In the genomic region with DNA sequence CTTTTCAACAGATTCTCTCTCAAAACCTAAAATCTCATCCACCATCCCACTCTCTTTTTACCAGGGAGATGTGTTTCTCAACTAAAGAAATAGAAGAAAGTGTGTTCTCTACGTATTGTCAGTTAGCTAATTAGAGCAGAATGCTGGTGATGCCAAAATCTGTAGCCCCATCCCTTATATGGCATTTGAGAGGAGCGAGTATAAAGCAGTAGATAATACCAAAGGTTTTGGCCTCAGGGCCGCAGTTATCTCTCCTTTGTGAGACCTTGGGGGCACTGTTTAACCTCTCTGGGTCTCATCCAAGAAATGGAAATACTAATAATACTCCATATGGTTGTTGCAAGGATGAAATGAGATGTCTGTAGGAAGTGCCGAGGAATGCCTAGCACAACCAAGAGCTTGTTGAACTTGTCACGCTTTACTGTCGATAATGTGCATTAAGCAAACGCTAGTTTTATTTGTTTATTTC, we compare ENCODE assay signal across 8 cellular contexts. TPM values are rescaled to one million over a fixed set of nuclear protein-coding genes. Genes with fewer than 3 reads are reported as not detected.
DNase-seq lines count a peak whose midpoint lies in the region; ATAC-seq, FAIRE-seq and TF ChIP-seq lines count a peak whose summit lies in the region.

No MANE protein-coding gene starts in this region.

- peak overlapping the region; percentile 87 for H3K4me2 ChIP-seq in keratinocyte (ENCODE audit: control insufficient read depth, extremely low read depth, insufficient read depth, low read depth, low read length)

- H3K4me1 ChIP-seq in keratinocyte (ENCODE audit: control insufficient read depth, extremely low read depth, insufficient read depth, low read length) (peaks cover 13% of the 10 kb centered on the region), suprapubic skin (peaks cover 40% of the 10 kb centered on the region)

- peaks cover 2% of the 10 kb centered on the region for H3K9me1 ChIP-seq in keratinocyte (ENCODE audit: control insufficient read depth, extremely low read depth, insufficient read depth, low read length)

- ATAC-seq in GM18868 (IDR thresholded peaks at IDR 0.05; ENCODE audit: unreplicated experiment) (peak; percentile 1), HG03520 (IDR thresholded peaks at IDR 0.05; ENCODE audit: unreplicated experiment) (peak; percentile 1)

- DNase-seq in keratinocyte (ENCODE audit: low read depth, low spot score) (no peak), suprapubic skin (ENCODE audit: low spot score in 2 of 2) (no peak), LoVo (ENCODE audit: low spot score) (no peak), globus pallidus (ENCODE audit: low spot score) (no peak)

- H3K9ac ChIP-seq in keratinocyte (ENCODE audit: control insufficient read depth, extremely low read depth, insufficient read depth, low read length): peak overlapping the region; percentile 96

- H3K27ac ChIP-seq in 22Rv1 (peak overlapping the region; percentile 90), angular gyrus (ENCODE audit: low read depth, low read length) (peak overlapping the region; percentile 83), keratinocyte (ENCODE audit: control insufficient read depth, insufficient read depth, low read length) (peak overlapping the region; percentile 96), suprapubic skin (peak overlapping the region; percentile 97)

- TF ChIP-seq CTCF in 22Rv1 (IDR thresholded peaks at IDR 0.05) (no peak), keratinocyte (optimal IDR thresholded peaks at IDR 0.05 in 1 of 3, IDR thresholded peaks at IDR 0.05 in 1 of 3, conservative IDR thresholded peaks at IDR 0.05 in 1 of 3; ENCODE audit: extremely low read depth in 1 of 3, insufficient read depth in 2 of 3, low read length in 3 of 3) (no peak), suprapubic skin (IDR thresholded peaks at IDR 0.05) (no peak)

- H2AFZ ChIP-seq in keratinocyte (ENCODE audit: control insufficient read depth, low read length): peak overlapping the region; percentile 100

- H3K36me3 ChIP-seq in keratinocyte (ENCODE audit: control insufficient read depth in 2 of 2, extremely low read depth in 1 of 2, insufficient read depth in 2 of 2, low read length in 2 of 2) (peaks cover 2 to 8% of the 10 kb centered on the region in 2 experiments), suprapubic skin (peaks cover 8% of the 10 kb centered on the region)

- WGBS in suprapubic skin: 4% methylated on average over 7 of the region's 7 CpGs

- H3K9me3 ChIP-seq in keratinocyte (ENCODE audit: control insufficient read depth, low read depth, low read length) (no peaks in the 10 kb centered on the region), suprapubic skin (no peaks in the 10 kb centered on the region)

- peaks cover 43% of the 10 kb centered on the region for H3K79me2 ChIP-seq in keratinocyte (ENCODE audit: control insufficient read depth, insufficient read depth, low read length)

- FAIRE-seq in keratinocyte (lab: Jason Lieb, UNC): peak; percentile 23

- H3K4me3 ChIP-seq in keratinocyte (ENCODE audit: control insufficient read depth in 2 of 3, extremely low read depth in 1 of 3, insufficient read depth in 2 of 3, low read depth in 1 of 3, low read length in 3 of 3) (peak overlapping the region; percentile 82 to 97 (median 97)), suprapubic skin (peak overlapping the region; percentile 92)

- H3K27me3 ChIP-seq in keratinocyte (ENCODE audit: control insufficient read depth, extremely low read depth, insufficient read depth, low read length): no peaks in the 10 kb centered on the region
- H3K27me3 ChIP-seq in suprapubic skin: no peaks in the 10 kb centered on the region

- dilution Hi-C loops in keratinocyte (cut with MboI; ENCODE audit: extremely low pct_ligation_motif_present, low sequenced_read_pairs): no loop called here

- no peak for TF ChIP-seq EP300 in suprapubic skin (IDR thresholded peaks at IDR 0.05)

- no peaks in the 10 kb centered on the region for H4K20me1 ChIP-seq in keratinocyte (ENCODE audit: control insufficient read depth, extremely low read depth, insufficient read depth, low read length)

- TF ChIP-seq POLR2A in suprapubic skin (IDR thresholded peaks at IDR 0.05): no peak

RNA-seq across cellular contexts. Expression of gene DLD, which starts 0.5 kb away (rescaled TPM):
- 108 to 153 TPM (median 143 TPM) in 3 replicates for polyA plus RNA-seq in keratinocyte
- polyA plus RNA-seq in keratinocyte (2011; ENCODE audit: low read depth): 39.2 TPM
- polyA plus RNA-seq in keratinocyte (2011; cell fraction: cytosol; rRNA removed): 106 and 210 TPM in 2 replicates
- 151 and 186 TPM in 2 replicates for polyA plus RNA-seq in keratinocyte (2011; cell fraction: nucleus; rRNA removed)
- 53.2 and 90.1 TPM in 2 replicates for polyA plus RNA-seq in keratinocyte (2012; ENCODE audit: low replicate concordance)
- 12.3 to 204 TPM (median 110 TPM) in 3 replicates for polyA minus RNA-seq in keratinocyte
- 35.9 TPM for polyA minus RNA-seq in keratinocyte (2011; cell fraction: cytosol; rRNA and poly(A)+ RNA removed)
- polyA minus RNA-seq in keratinocyte (2011; cell fraction: nucleus; rRNA and poly(A)+ RNA removed): 26.2 and 97.3 TPM in 2 replicates
- total RNA-seq in suprapubic skin: 10 to 100 TPM; 35.8 to 84.7 (median 67.9) TPM
